In the genomic region with DNA sequence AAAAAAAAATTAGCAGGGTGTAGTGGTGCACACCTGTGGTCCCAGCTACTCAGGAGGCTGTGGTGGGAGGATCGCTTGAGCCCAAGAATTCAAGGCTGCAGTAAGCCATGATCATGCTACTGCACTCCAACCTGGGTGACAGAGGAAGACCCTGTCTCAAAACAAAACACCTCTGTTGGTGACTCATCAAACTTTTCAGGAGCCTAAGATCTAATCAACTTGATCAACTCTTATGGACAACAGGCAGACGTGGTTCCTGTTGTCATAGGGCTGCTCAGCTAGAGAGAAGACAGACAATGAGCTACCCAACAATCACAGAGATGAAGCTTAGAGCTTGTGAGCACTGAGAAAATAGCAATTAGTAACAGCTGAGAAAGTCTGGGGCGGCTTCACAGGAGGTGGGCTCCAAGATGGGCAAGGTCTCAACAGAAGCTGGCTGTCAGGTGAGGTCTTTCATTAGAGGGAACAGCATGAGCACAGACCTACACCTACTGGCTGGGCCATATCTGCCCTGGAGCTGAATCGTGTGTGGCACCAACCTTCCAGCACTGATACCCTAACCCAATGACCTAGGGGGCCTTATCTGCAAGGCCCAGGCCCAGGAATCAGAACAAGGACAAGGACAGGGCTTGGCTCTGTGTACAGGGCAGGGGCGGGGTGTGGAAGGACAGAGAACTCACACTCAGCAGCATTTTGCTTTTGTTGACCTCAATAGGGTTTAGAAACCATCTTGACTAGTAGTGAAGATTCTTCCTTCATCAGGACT, we compare ENCODE assay signal across 1 cellular context.
TF ChIP-seq lines count a peak whose summit lies in the region.

No MANE protein-coding gene starts in this region.

TF ChIP-seq in K562, 482 proteins besides CTCF, POLR2A, EP300 and RAD21 (continued from another document and continues in another):
- TF ChIP-seq CEBPZ (IDR thresholded peaks at IDR 0.05; ENCODE audit: borderline replicate concordance, low read depth, low read length) (no peak), THRA (IDR thresholded peaks at IDR 0.05) (no peak), PHB (CRISPR knock-in tag; IDR thresholded peaks at IDR 0.05) (no peak), HDAC6 (IDR thresholded peaks at IDR 0.05; ENCODE audit: low read depth, low read length) (no peak), ZNF655 (CRISPR knock-in tag; IDR thresholded peaks at IDR 0.05) (no peak), RBM39 (optimal IDR thresholded peaks at IDR 0.05; ENCODE audit: low read depth, low read length) (no peak), SREBF1 (IDR thresholded peaks at IDR 0.05; ENCODE audit: borderline replicate concordance, low read depth, low read length) (no peak), ZNF699 (CRISPR knock-in tag; IDR thresholded peaks at IDR 0.05; ENCODE audit: insufficient replicate concordance) (no peak), CXXC5 (CRISPR knock-in tag; IDR thresholded peaks at IDR 0.05) (peak; percentile 76), PHB2 (IDR thresholded peaks at IDR 0.05; ENCODE audit: low read depth) (peak; percentile 77), BCOR (IDR thresholded peaks at IDR 0.05) (peak; percentile 27; the same call in 1 of the 2 replicates), DNMT1 (IDR thresholded peaks at IDR 0.05) (no peak), RBM22 (IDR thresholded peaks at IDR 0.05; ENCODE audit: low read depth, low read length, poor library complexity, severe bottlenecking) (no peak), NFATC3 (IDR thresholded peaks at IDR 0.05) (no peak), NFYB (IDR thresholded peaks at IDR 0.05; ENCODE audit: extremely low read depth, insufficient read length) (no peak), GABPB2 (CRISPR knock-in tag; conservative IDR thresholded peaks at IDR 0.05) (no peak), EGR1 (conservative IDR thresholded peaks at IDR 0.05) (0 out of 2 replicates have a peak, but pooled peaks have one; percentile 18), TEAD1 (CRISPR knock-in tag; IDR thresholded peaks at IDR 0.05) (0 out of 4 replicates have a peak, but pooled peaks of 1 of the 2 experiments have one; percentile 56), MITF (IDR thresholded peaks at IDR 0.05) (no peak), MECOM (CRISPR knock-in tag; IDR thresholded peaks at IDR 0.05) (no peak), CBFB (CRISPR knock-in tag; IDR thresholded peaks at IDR 0.05) (0 out of 2 replicates have a peak, but pooled peaks have one; percentile 16), SRSF9 (IDR thresholded peaks at IDR 0.05; ENCODE audit: borderline replicate concordance, low read depth, low read length) (no peak), RBM14 (IDR thresholded peaks at IDR 0.05; ENCODE audit: borderline replicate concordance, insufficient read depth, low read depth, low read length) (no peak), E2F1 (CRISPR knock-in tag; IDR thresholded peaks at IDR 0.05) (no peak), SMAD4 (CRISPR knock-in tag; conservative IDR thresholded peaks at IDR 0.05) (peak; percentile 86), HEY1 (CRISPR knock-in tag; IDR thresholded peaks at IDR 0.05; ENCODE audit: borderline replicate concordance) (no peak), STAT5A (IDR thresholded peaks at IDR 0.05; ENCODE audit: borderline replicate concordance, low read length) (peak; percentile 84), MBD1 (CRISPR knock-in tag; IDR thresholded peaks at IDR 0.05) (no peak), MCM5 (IDR thresholded peaks at IDR 0.05; ENCODE audit: low read depth) (no peak), SP2 (IDR thresholded peaks at IDR 0.05; ENCODE audit: extremely low read depth, low read depth, low read length, poor library complexity, severe bottlenecking) (no peak), TRIM28 (IDR thresholded peaks at IDR 0.05) (no peak), SAFB (IDR thresholded peaks at IDR 0.05; ENCODE audit: borderline replicate concordance, low read depth, low read length) (no peak)
- TF ChIP-seq, protein P1, sequence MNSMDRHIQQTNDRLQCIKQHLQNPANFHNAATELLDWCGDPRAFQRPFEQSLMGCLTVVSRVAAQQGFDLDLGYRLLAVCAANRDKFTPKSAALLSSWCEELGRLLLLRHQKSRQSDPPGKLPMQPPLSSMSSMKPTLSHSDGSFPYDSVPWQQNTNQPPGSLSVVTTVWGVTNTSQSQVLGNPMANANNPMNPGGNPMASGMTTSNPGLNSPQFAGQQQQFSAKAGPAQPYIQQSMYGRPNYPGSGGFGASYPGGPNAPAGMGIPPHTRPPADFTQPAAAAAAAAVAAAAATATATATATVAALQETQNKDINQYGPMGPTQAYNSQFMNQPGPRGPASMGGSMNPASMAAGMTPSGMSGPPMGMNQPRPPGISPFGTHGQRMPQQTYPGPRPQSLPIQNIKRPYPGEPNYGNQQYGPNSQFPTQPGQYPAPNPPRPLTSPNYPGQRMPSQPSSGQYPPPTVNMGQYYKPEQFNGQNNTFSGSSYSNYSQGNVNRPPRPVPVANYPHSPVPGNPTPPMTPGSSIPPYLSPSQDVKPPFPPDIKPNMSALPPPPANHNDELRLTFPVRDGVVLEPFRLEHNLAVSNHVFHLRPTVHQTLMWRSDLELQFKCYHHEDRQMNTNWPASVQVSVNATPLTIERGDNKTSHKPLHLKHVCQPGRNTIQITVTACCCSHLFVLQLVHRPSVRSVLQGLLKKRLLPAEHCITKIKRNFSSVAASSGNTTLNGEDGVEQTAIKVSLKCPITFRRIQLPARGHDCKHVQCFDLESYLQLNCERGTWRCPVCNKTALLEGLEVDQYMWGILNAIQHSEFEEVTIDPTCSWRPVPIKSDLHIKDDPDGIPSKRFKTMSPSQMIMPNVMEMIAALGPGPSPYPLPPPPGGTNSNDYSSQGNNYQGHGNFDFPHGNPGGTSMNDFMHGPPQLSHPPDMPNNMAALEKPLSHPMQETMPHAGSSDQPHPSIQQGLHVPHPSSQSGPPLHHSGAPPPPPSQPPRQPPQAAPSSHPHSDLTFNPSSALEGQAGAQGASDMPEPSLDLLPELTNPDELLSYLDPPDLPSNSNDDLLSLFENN (IDR thresholded peaks at IDR 0.05; ENCODE audit: low read depth in 2 of 2, low read length in 2 of 2) = peak in 1 of 2 experiments; percentile 89; a peak in 2 of 4 replicates
- TF ChIP-seq, protein P2, sequence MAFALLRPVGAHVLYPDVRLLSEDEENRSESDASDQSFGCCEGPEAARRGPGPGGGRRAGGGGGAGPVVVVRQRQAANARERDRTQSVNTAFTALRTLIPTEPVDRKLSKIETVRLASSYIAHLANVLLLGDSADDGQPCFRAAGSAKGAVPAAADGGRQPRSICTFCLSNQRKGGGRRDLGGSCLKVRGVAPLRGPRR (CRISPR knock-in tag; IDR thresholded peaks at IDR 0.05) = no peak
- TF ChIP-seq, protein P3, sequence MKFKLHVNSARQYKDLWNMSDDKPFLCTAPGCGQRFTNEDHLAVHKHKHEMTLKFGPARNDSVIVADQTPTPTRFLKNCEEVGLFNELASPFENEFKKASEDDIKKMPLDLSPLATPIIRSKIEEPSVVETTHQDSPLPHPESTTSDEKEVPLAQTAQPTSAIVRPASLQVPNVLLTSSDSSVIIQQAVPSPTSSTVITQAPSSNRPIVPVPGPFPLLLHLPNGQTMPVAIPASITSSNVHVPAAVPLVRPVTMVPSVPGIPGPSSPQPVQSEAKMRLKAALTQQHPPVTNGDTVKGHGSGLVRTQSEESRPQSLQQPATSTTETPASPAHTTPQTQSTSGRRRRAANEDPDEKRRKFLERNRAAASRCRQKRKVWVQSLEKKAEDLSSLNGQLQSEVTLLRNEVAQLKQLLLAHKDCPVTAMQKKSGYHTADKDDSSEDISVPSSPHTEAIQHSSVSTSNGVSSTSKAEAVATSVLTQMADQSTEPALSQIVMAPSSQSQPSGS (CRISPR knock-in tag; IDR thresholded peaks at IDR 0.05) = no peak
- TF ChIP-seq, protein P4, sequence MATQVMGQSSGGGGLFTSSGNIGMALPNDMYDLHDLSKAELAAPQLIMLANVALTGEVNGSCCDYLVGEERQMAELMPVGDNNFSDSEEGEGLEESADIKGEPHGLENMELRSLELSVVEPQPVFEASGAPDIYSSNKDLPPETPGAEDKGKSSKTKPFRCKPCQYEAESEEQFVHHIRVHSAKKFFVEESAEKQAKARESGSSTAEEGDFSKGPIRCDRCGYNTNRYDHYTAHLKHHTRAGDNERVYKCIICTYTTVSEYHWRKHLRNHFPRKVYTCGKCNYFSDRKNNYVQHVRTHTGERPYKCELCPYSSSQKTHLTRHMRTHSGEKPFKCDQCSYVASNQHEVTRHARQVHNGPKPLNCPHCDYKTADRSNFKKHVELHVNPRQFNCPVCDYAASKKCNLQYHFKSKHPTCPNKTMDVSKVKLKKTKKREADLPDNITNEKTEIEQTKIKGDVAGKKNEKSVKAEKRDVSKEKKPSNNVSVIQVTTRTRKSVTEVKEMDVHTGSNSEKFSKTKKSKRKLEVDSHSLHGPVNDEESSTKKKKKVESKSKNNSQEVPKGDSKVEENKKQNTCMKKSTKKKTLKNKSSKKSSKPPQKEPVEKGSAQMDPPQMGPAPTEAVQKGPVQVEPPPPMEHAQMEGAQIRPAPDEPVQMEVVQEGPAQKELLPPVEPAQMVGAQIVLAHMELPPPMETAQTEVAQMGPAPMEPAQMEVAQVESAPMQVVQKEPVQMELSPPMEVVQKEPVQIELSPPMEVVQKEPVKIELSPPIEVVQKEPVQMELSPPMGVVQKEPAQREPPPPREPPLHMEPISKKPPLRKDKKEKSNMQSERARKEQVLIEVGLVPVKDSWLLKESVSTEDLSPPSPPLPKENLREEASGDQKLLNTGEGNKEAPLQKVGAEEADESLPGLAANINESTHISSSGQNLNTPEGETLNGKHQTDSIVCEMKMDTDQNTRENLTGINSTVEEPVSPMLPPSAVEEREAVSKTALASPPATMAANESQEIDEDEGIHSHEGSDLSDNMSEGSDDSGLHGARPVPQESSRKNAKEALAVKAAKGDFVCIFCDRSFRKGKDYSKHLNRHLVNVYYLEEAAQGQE (CRISPR knock-in tag; IDR thresholded peaks at IDR 0.05; ENCODE audit: low read depth) = no peak
